In genomic region chr11:4610258-4610935, GRCh38 we compare ENCODE assay signal across 9 cellular contexts. TPM values are rescaled to one million over a fixed set of nuclear protein-coding genes. Genes with fewer than 3 reads are reported as not detected.
DNase-seq lines count a peak whose midpoint lies in the region; ATAC-seq and FAIRE-seq lines count a peak whose summit lies in the region.
"Had no signal": no experiment of that assay in that cellular context is flagged by ENCODE, and none has a peak within 500 bp of the region (broad histone marks: within the 10 kb centered on the region; RNA-seq: fewer than 3 reads in every experiment).

No MANE protein-coding gene starts in this region.

- DNase-seq in GM23248 (peak; percentile 23), T-helper 17 cell (no peak), frontal cortex (ENCODE audit: low spot score in 2 of 2) (no peak), NCI-H1436 treated with DMSO at 0.1 percent for 48 hours (lab: John Stamatoyannopoulos, UW) (no peak), NCI-H2196 (lab: John Stamatoyannopoulos, UW; ENCODE audit: unreplicated experiment) (no peak)
- DNase-seq in naive thymus-derived CD8-positive, alpha-beta T cell: peak in 2 of 10 donors; percentile 9 to 19
- DNase-seq: amygdala, kidney glomerular epithelial cell had no signal

- H3K4me2 ChIP-seq in GM23248 (ENCODE audit: unreplicated experiment): peak overlapping the region; percentile 39

- POLR2A ChIA-PET in naive thymus-derived CD8-positive, alpha-beta T cell (lab: Charles Lee): no interaction called here

- no peaks in the 10 kb centered on the region for H4K20me1 ChIP-seq in GM23248 (ENCODE audit: insufficient read depth)

- peak overlapping the region; percentile 75 for H3K4me3 Mint-ChIP-seq in T-helper 17 cell
- H3K4me3 Mint-ChIP-seq in naive thymus-derived CD8-positive, alpha-beta T cell: peak overlapping the region; percentile 40 to 98 (median 78)

- no peaks in the 10 kb centered on the region for H3F3A ChIP-seq in GM23248 (ENCODE audit: insufficient read depth)

- peak overlapping the region; percentile 97 for H3K27ac Mint-ChIP-seq in T-helper 17 cell
- H3K27ac Mint-ChIP-seq in naive thymus-derived CD8-positive, alpha-beta T cell: peak overlapping the region; percentile 41 to 98 (median 95)

- no peak for ATAC-seq in T-helper 17 cell
- no peak for ATAC-seq in naive thymus-derived CD8-positive, alpha-beta T cell
- ATAC-seq: Panc1 had no signal

- H3K4me3 ChIP-seq in GM23248: peak overlapping the region; percentile 43

- H3K27ac ChIP-seq in GM23248: no peak overlapping the region

- whole genome bisulfite sequencing in GM23248 (ENCODE audit: low coverage in 1 of 2, low lambda C conversion rate in 2 of 2, missing lambda C conversion rate in 2 of 2), 2 experiments: 13 to 17% methylated on average over 3 of the region's 3 CpGs

- peak overlapping the region; percentile 79 for H2AFZ ChIP-seq in GM23248

- H3K9me2 ChIP-seq in GM23248 (ENCODE audit: insufficient read depth): no peaks in the 10 kb centered on the region

- peaks cover 8% of the 10 kb centered on the region; the same call in 1 of the 2 replicates for H3K79me2 ChIP-seq in GM23248 (ENCODE audit: insufficient read depth)

- H3K36me3 ChIP-seq in GM23248 (ENCODE audit: low read depth): no peaks in the 10 kb centered on the region

- FAIRE-seq in frontal cortex (lab: Jason Lieb, UNC): no peak

- in situ Hi-C loops in GM23248 (cut with MboI): no loop called here

- no peaks in the 10 kb centered on the region for H3K27me3 Mint-ChIP-seq in T-helper 17 cell
- H3K27me3 Mint-ChIP-seq in naive thymus-derived CD8-positive, alpha-beta T cell: peaks cover 0 to 7% (median 2%) of the 10 kb centered on the region in 5 donors

- H3K9ac ChIP-seq in GM23248: 0 out of 2 replicates have a peak overlapping the region, but pooled peaks have one; percentile 6

- H3K4me1 ChIP-seq in GM23248 (ENCODE audit: insufficient read depth): peaks cover 5% of the 10 kb centered on the region; the same call in 1 of the 2 replicates

- H3K4me1 Mint-ChIP-seq in T-helper 17 cell: peaks cover 24% of the 10 kb centered on the region
- peaks cover 20 to 49% (median 43%) of the 10 kb centered on the region in 4 donors for H3K4me1 Mint-ChIP-seq in naive thymus-derived CD8-positive, alpha-beta T cell

- H3K36me3 Mint-ChIP-seq in T-helper 17 cell (ENCODE audit: low read depth): no peaks in the 10 kb centered on the region
- H3K36me3 Mint-ChIP-seq in naive thymus-derived CD8-positive, alpha-beta T cell: no peaks in the 10 kb centered on the region

- no peaks in the 10 kb centered on the region for H3K9me3 ChIP-seq in GM23248 (ENCODE audit: low read depth)
- no peaks in the 10 kb centered on the region for H3K9me3 ChIP-seq in T-helper 17 cell (ENCODE audit: control insufficient read depth, low read length, poor library complexity, severe bottlenecking)

- H3K27me3 ChIP-seq in GM23248 (replicated peaks; ENCODE audit: insufficient read depth): peaks cover 7% of the 10 kb centered on the region; the same call in 1 of the 2 replicates

- peaks cover 0 to 3% (median 0%) of the 10 kb centered on the region in 9 donors for H3K9me3 Mint-ChIP-seq in naive thymus-derived CD8-positive, alpha-beta T cell

RNA-seq across cellular contexts. Expression of gene TRIM68, which starts 2.4 kb away (rescaled TPM):
- 15.2 and 19.2 TPM in 2 replicates for total RNA-seq in GM23248 (2014; rRNA removed; shearing (Covaris generic))
- polyA plus RNA-seq in GM23248 (2016; fragmentation: Nextera tagmentation; extraction: Ambion mirVana): 5.1 and 5.8 TPM in 2 replicates
- total RNA-seq in T-helper 17 cell (1 to 10 TPM; 6.1 TPM), frontal cortex (10.2 TPM)
- total RNA-seq in naive thymus-derived CD8-positive, alpha-beta T cell: 10 to 100 TPM; 22.2 to 24.2 TPM
- polyA plus RNA-seq in naive thymus-derived CD8-positive, alpha-beta T cell: 10 to 100 TPM; 11.1 to 16.1 (median 12.1) TPM

RNA-seq across cellular contexts. Expression of gene OR52I1, which starts 16.6 kb away (rescaled TPM):
- total RNA-seq in GM23248 (2014; rRNA removed; shearing (Covaris generic)): not detected in 2 replicates
- polyA plus RNA-seq in GM23248 (2016; fragmentation: Nextera tagmentation; extraction: Ambion mirVana): not detected in 2 replicates
- total RNA-seq in T-helper 17 cell (not detected), frontal cortex (not detected)
- total RNA-seq in naive thymus-derived CD8-positive, alpha-beta T cell: not detected
- polyA plus RNA-seq in naive thymus-derived CD8-positive, alpha-beta T cell: not detected

RNA-seq across cellular contexts. Expression of gene OR51D1, which starts 26.9 kb away (rescaled TPM):
- total RNA-seq in GM23248 (2014; rRNA removed; shearing (Covaris generic)): not detected in 2 replicates
- not detected in 2 replicates for polyA plus RNA-seq in GM23248 (2016; fragmentation: Nextera tagmentation; extraction: Ambion mirVana)
- not detected for total RNA-seq in T-helper 17 cell
- total RNA-seq in naive thymus-derived CD8-positive, alpha-beta T cell: not detected
- not detected for polyA plus RNA-seq in naive thymus-derived CD8-positive, alpha-beta T cell
- not detected for total RNA-seq in frontal cortex

RNA-seq across cellular contexts. Expression of gene OR52I2, which starts 28.9 kb away (rescaled TPM):
- not detected in 2 replicates for total RNA-seq in GM23248 (2014; rRNA removed; shearing (Covaris generic))
- not detected in 2 replicates for polyA plus RNA-seq in GM23248 (2016; fragmentation: Nextera tagmentation; extraction: Ambion mirVana)
- total RNA-seq in T-helper 17 cell (not detected), frontal cortex (not detected)
- not detected for total RNA-seq in naive thymus-derived CD8-positive, alpha-beta T cell
- not detected for polyA plus RNA-seq in naive thymus-derived CD8-positive, alpha-beta T cell

RNA-seq across cellular contexts. Expression of gene OR51E1, which starts 33.4 kb away (rescaled TPM):
- not detected in 2 replicates for total RNA-seq in GM23248 (2014; rRNA removed; shearing (Covaris generic))
- polyA plus RNA-seq in GM23248 (2016; fragmentation: Nextera tagmentation; extraction: Ambion mirVana): not detected in 2 replicates
- total RNA-seq in T-helper 17 cell: not detected
- not detected for total RNA-seq in naive thymus-derived CD8-positive, alpha-beta T cell
- not detected for polyA plus RNA-seq in naive thymus-derived CD8-positive, alpha-beta T cell
- 0.41 TPM for total RNA-seq in frontal cortex
